23 cellular contexts compared by ENCODE assay signal in the genomic region with DNA sequence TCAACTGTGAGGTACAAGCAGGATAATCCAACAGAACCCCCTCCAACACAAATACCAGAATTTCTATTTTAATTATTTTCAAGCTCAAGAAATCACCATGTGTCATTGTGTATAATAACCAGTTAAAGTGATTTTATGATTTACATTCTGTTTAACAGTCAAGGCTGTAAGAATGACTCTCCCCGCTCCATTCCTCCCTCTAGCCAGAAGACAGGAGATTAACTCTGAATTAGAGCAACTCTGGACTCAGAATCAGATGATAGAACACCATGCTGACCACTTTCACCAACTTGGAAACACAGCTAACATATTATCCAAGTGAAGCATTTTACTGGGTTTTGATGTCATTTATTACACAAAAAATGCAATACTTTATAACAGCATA.
DNase-seq lines count a peak whose midpoint lies in the region; ATAC-seq and TF ChIP-seq lines count a peak whose summit lies in the region.
"Had no signal": no experiment of that assay in that cellular context is flagged by ENCODE, and none has a peak within 500 bp of the region (broad histone marks: within the 10 kb centered on the region; RNA-seq: fewer than 3 reads in every experiment).

No MANE protein-coding gene starts in this region.

- peaks cover 26% of the 10 kb centered on the region for H3K36me3 Mint-ChIP-seq in activated CD4-positive, alpha-beta T cell treated with anti-CD3 and anti-CD28 coated beads for 36 hours (ENCODE audit: low read depth)
- H3K36me3 Mint-ChIP-seq in IgD-negative memory B cell (peaks cover 7% of the 10 kb centered on the region), osteocyte (ENCODE audit: unreplicated experiment) (peaks cover 22% of the 10 kb centered on the region)
- H3K36me3 Mint-ChIP-seq in central memory CD8-positive, alpha-beta T cell (ENCODE audit: insufficient read depth), result peaks cover 19% of the 10 kb centered on the region

- no peak for DNase-seq in activated CD4-positive, alpha-beta T cell treated with anti-CD3 and anti-CD28 coated beads for 36 hours
- no peak for DNase-seq in activated CD4-positive, alpha-beta T cell treated with anti-CD3 and anti-CD28 coated beads for 4 hours
- DNase-seq in central memory CD8-positive, alpha-beta T cell (ENCODE audit: low spot score in 2 of 2), result no peak
- no peak for DNase-seq in H7
- no peak for DNase-seq in C1 segment of cervical spinal cord (lab: John Stamatoyannopoulos, UW)
- no peak for DNase-seq in osteocyte (ENCODE audit: extremely low spot score, unreplicated experiment)
- DNase-seq: activated CD4-positive, alpha-beta memory T cell treated with anti-CD3 and anti-CD28 coated beads, Interleukin-2, amount 10 ng/mL, durations not matched to agents 7 days and 5 days; amygdala; DMS79; GOT3; KBM-7; left colon; NCI-H1092; NCI-H2081; NCI-H524; SHP77; trophoblast cell; WERI-Rb-1 had no signal

- ATAC-seq in activated CD4-positive, alpha-beta T cell treated with anti-CD3 and anti-CD28 coated beads for 36 hours, result peak; percentile 40
- ATAC-seq in central memory CD8-positive, alpha-beta T cell (replicated peaks; ENCODE audit: extremely low read depth, poor library complexity, severe bottlenecking), result no peak
- ATAC-seq: gastroesophageal sphincter, left colon had no signal

- H3K4me3 ChIP-seq in neutrophil (ENCODE audit: low read depth in 1 of 2, low read length in 1 of 2), result no peak overlapping the region
- H3K4me3 ChIP-seq in H7 (ENCODE audit: insufficient read depth, low read depth, low read length), result no peak overlapping the region
- H3K4me3 ChIP-seq: gastroesophageal sphincter, right atrium auricular region had no signal

- H3K4me1 ChIP-seq in neutrophil (ENCODE audit: control insufficient read depth in 1 of 2, insufficient read depth in 1 of 2, low read depth in 1 of 2, low read length in 1 of 2), result no peaks in the 10 kb centered on the region
- H3K4me1 ChIP-seq: gastroesophageal sphincter, right atrium auricular region had no signal

- H3K9me3 ChIP-seq in neutrophil, result no peaks in the 10 kb centered on the region
- H3K9me3 ChIP-seq: gastroesophageal sphincter, right atrium auricular region had no signal

- H3K9me3 Mint-ChIP-seq in activated CD4-positive, alpha-beta T cell treated with anti-CD3 and anti-CD28 coated beads for 36 hours (ENCODE audit: low read depth), result no peaks in the 10 kb centered on the region
- H3K9me3 Mint-ChIP-seq in IgD-negative memory B cell (no peaks in the 10 kb centered on the region), osteocyte (ENCODE audit: unreplicated experiment) (no peaks in the 10 kb centered on the region)
- H3K9me3 Mint-ChIP-seq in central memory CD8-positive, alpha-beta T cell, result no peaks in the 10 kb centered on the region
- H3K9me3 Mint-ChIP-seq: stimulated activated naive CD8-positive, alpha-beta T cell treated with anti-CD3 and anti-CD28 coated beads, Interleukin-15, Interleukin-2, amounts not matched to agents 100 ng/mL and 50 ng/mL, for 24 hours had no signal

- peaks cover 34% of the 10 kb centered on the region for H3K36me3 ChIP-seq in neutrophil
- H3K36me3 ChIP-seq in H7 (replicated peaks; ENCODE audit: control insufficient read depth, insufficient read depth, low read length), result no peaks in the 10 kb centered on the region
- H3K36me3 ChIP-seq: right atrium auricular region had no signal

- H3K27me3 ChIP-seq in neutrophil, result no peaks in the 10 kb centered on the region
- H3K27me3 ChIP-seq in H7 (ENCODE audit: control insufficient read depth, insufficient read depth, low read length), result no peaks in the 10 kb centered on the region
- H3K27me3 ChIP-seq: gastroesophageal sphincter, right atrium auricular region had no signal

- no peak overlapping the region for H3K4me3 Mint-ChIP-seq in activated CD4-positive, alpha-beta T cell treated with anti-CD3 and anti-CD28 coated beads for 36 hours
- H3K4me3 Mint-ChIP-seq in IgD-negative memory B cell (no peak overlapping the region), osteocyte (ENCODE audit: unreplicated experiment) (no peak overlapping the region)
- H3K4me3 Mint-ChIP-seq in central memory CD8-positive, alpha-beta T cell, result no peak overlapping the region
- H3K4me3 Mint-ChIP-seq: activated CD4-positive, alpha-beta memory T cell treated with anti-CD3 and anti-CD28 coated beads, Interleukin-2, amount 10 ng/mL, durations not matched to agents 7 days and 5 days; stimulated activated naive CD8-positive, alpha-beta T cell treated with anti-CD3 and anti-CD28 coated beads, Interleukin-15, Interleukin-2, amounts not matched to agents 100 ng/mL and 50 ng/mL, for 24 hours had no signal

- H3K27me3 Mint-ChIP-seq in activated CD4-positive, alpha-beta T cell treated with anti-CD3 and anti-CD28 coated beads for 36 hours, result no peaks in the 10 kb centered on the region
- no peaks in the 10 kb centered on the region for H3K27me3 Mint-ChIP-seq in IgD-negative memory B cell
- H3K27me3 Mint-ChIP-seq in central memory CD8-positive, alpha-beta T cell, result no peaks in the 10 kb centered on the region
- H3K27me3 Mint-ChIP-seq in osteocyte (ENCODE audit: unreplicated experiment), result no peaks in the 10 kb centered on the region
- H3K27me3 Mint-ChIP-seq: activated CD4-positive, alpha-beta memory T cell treated with anti-CD3 and anti-CD28 coated beads, Interleukin-2, amount 10 ng/mL, durations not matched to agents 7 days and 5 days; stimulated activated naive CD8-positive, alpha-beta T cell treated with anti-CD3 and anti-CD28 coated beads, Interleukin-15, Interleukin-2, amounts not matched to agents 100 ng/mL and 50 ng/mL, for 24 hours had no signal

- CTCF ChIA-PET in activated CD4-positive, alpha-beta T cell treated with anti-CD3 and anti-CD28 coated beads for 36 hours (lab: Charles Lee), result interaction anchor here (0.6 to 2.0 kb wide), 2 partner anchors 10 to 299 kb away, joined by 3 to 4 read pairs; no protein-coding TSS in a partner anchor

- no peak overlapping the region for H3K27ac Mint-ChIP-seq in activated CD4-positive, alpha-beta T cell treated with anti-CD3 and anti-CD28 coated beads for 36 hours
- H3K27ac Mint-ChIP-seq in IgD-negative memory B cell (peak overlapping the region; percentile 33 to 86 (median 59)), osteocyte (ENCODE audit: unreplicated experiment) (no peak overlapping the region)
- peak overlapping the region; percentile 83 for H3K27ac Mint-ChIP-seq in central memory CD8-positive, alpha-beta T cell (ENCODE audit: low read depth)
- H3K27ac Mint-ChIP-seq: activated CD4-positive, alpha-beta memory T cell treated with anti-CD3 and anti-CD28 coated beads, Interleukin-2, amount 10 ng/mL, durations not matched to agents 7 days and 5 days; stimulated activated naive CD8-positive, alpha-beta T cell treated with anti-CD3 and anti-CD28 coated beads, Interleukin-15, Interleukin-2, amounts not matched to agents 100 ng/mL and 50 ng/mL, for 24 hours had no signal

- intact Hi-C loops in activated CD4-positive, alpha-beta T cell treated with anti-CD3 and anti-CD28 coated beads for 36 hours (cut with DNase I, micrococcal nuclease), result loop anchor here in 1 of 2 experiments (1.0 kb wide), 1 partner anchor 39 kb away; no protein-coding TSS in a partner anchor

- H3K4me1 Mint-ChIP-seq in activated CD4-positive, alpha-beta T cell treated with anti-CD3 and anti-CD28 coated beads for 36 hours, result peaks cover 16% of the 10 kb centered on the region
- peaks cover 11 to 29% (median 14%) of the 10 kb centered on the region in 3 donors for H3K4me1 Mint-ChIP-seq in IgD-negative memory B cell
- H3K4me1 Mint-ChIP-seq in central memory CD8-positive, alpha-beta T cell, result peaks cover 22% of the 10 kb centered on the region
- peaks cover 10% of the 10 kb centered on the region for H3K4me1 Mint-ChIP-seq in osteocyte (ENCODE audit: unreplicated experiment)

- peak overlapping the region; percentile 6 for H3K27ac ChIP-seq in neutrophil
- H3K27ac ChIP-seq: gastroesophageal sphincter, right atrium auricular region, WERI-Rb-1 had no signal

- TF ChIP-seq CTCF in neutrophil (IDR thresholded peaks at IDR 0.05) (no peak), osteocyte (IDR thresholded peaks at IDR 0.05) (no peak)

- POLR2A ChIA-PET in activated CD4-positive, alpha-beta T cell treated with anti-CD3 and anti-CD28 coated beads for 36 hours (lab: Charles Lee), result no interaction called here

Comparison
In these comparisons a context has a peak if more than half of its experiments do, and no peak if none do; other contexts are left out.
1. H3K27ac Mint-ChIP-seq: peak in IgD-negative memory B cell (3 of 3) and central memory CD8-positive, alpha-beta T cell (single experiment); none in activated CD4-positive, alpha-beta T cell treated with anti-CD3 and anti-CD28 coated beads for 36 hours (single experiment) and osteocyte (single experiment).